23 cellular contexts compared by ENCODE assay signal in genomic region chr10:3245395-3245794, GRCh38.
DNase-seq lines count a peak whose midpoint lies in the region; TF ChIP-seq lines count a peak whose summit lies in the region.
"Had no signal": no experiment of that assay in that cellular context is flagged by ENCODE, and none has a peak within 500 bp of the region (broad histone marks: within the 10 kb centered on the region; RNA-seq: fewer than 3 reads in every experiment).

No MANE protein-coding gene starts in this region.

- no peak overlapping the region for H2BK120ac ChIP-seq in mesenchymal stem cell (ENCODE audit: low read depth, low read length)

- peaks cover 4% of the 10 kb centered on the region for H3K4me1 ChIP-seq in mesenchymal stem cell (ENCODE audit: control insufficient read depth, insufficient read depth, low read depth, low read length)
- H3K4me1 ChIP-seq: BE2C had no signal

- H3K4ac ChIP-seq in mesenchymal stem cell (ENCODE audit: low read depth in 1 of 2, low read length in 2 of 2), result peak overlapping the region in 1 of 2 experiments; percentile 80

- WGBS in mesenchymal stem cell, result 96% methylated on average over 11 of the region's 11 CpGs

- peak overlapping the region; percentile 79 for H2AK5ac ChIP-seq in mesenchymal stem cell (ENCODE audit: low read length, severe bottlenecking)

- H3K9me3 Mint-ChIP-seq in chondrocyte (ENCODE audit: low read depth), result no peaks in the 10 kb centered on the region
- H3K9me3 Mint-ChIP-seq: CD4-positive, alpha-beta memory T cell; CD4-positive, CD25-positive, alpha-beta regulatory T cell; CD8-positive, alpha-beta memory T cell had no signal

- no peak overlapping the region for H3K4me2 ChIP-seq in mesenchymal stem cell (ENCODE audit: low read length, poor library complexity, severe bottlenecking)
- H3K4me2 ChIP-seq: BLaER1 had no signal

- no peak overlapping the region for H3K4me3 ChIP-seq in mesenchymal stem cell (ENCODE audit: insufficient read depth in 1 of 2, low read depth in 1 of 2, low read length in 2 of 2)
- H3K4me3 ChIP-seq: BLaER1, GM12878 had no signal

- H4K8ac ChIP-seq in mesenchymal stem cell (ENCODE audit: low read length), result peak overlapping the region; percentile 43

- H3K9ac ChIP-seq in mesenchymal stem cell (ENCODE audit: low read length), result no peak overlapping the region
- H3K9ac ChIP-seq: BLaER1 had no signal

- no peak overlapping the region for H4K91ac ChIP-seq in mesenchymal stem cell (ENCODE audit: low read length)

- H3K9me3 ChIP-seq in mesenchymal stem cell (ENCODE audit: control insufficient read depth, low read length), result no peaks in the 10 kb centered on the region
- H3K9me3 ChIP-seq: BE2C, BLaER1 had no signal

- H2BK15ac ChIP-seq in mesenchymal stem cell (ENCODE audit: low read depth, poor library complexity, severe bottlenecking), result peak overlapping the region; percentile 49

- peak overlapping the region; percentile 11 to 43 for H2BK12ac ChIP-seq in mesenchymal stem cell (ENCODE audit: low read length in 2 of 2)

- H3K27me3 Mint-ChIP-seq in chondrocyte (ENCODE audit: low read depth), result no peaks in the 10 kb centered on the region

- H3K79me1 ChIP-seq in mesenchymal stem cell (replicated peaks; ENCODE audit: low read length, poor library complexity, severe bottlenecking), result no peaks in the 10 kb centered on the region

- no peak for TF ChIP-seq CTCF in chondrocyte (IDR thresholded peaks at IDR 0.05)

- no peak overlapping the region for H3K23ac ChIP-seq in mesenchymal stem cell (ENCODE audit: low read length in 2 of 2)

- H3K27me3 ChIP-seq in mesenchymal stem cell (ENCODE audit: control insufficient read depth in 1 of 2, insufficient read depth in 1 of 2, low read length in 2 of 2), result no peaks in the 10 kb centered on the region
- H3K27me3 ChIP-seq: BE2C had no signal

- H2AFZ ChIP-seq in mesenchymal stem cell (ENCODE audit: low read depth, low read length), result no peak overlapping the region

- H2BK5ac ChIP-seq in mesenchymal stem cell (ENCODE audit: low read depth, low read length, poor library complexity, severe bottlenecking), result no peak overlapping the region

- H3K18ac ChIP-seq in mesenchymal stem cell (ENCODE audit: low read depth in 1 of 2, low read length in 2 of 2), result peak overlapping the region; percentile 23 to 67

- H3K4me1 Mint-ChIP-seq in chondrocyte (ENCODE audit: low read depth), result peaks cover 21% of the 10 kb centered on the region
- H3K4me1 Mint-ChIP-seq: CD4-positive, alpha-beta memory T cell; CD8-positive, alpha-beta memory T cell had no signal

- H3K36me3 Mint-ChIP-seq in chondrocyte (ENCODE audit: low read depth), result no peaks in the 10 kb centered on the region
- H3K36me3 Mint-ChIP-seq: CD14-positive monocyte; CD4-positive, alpha-beta memory T cell; CD4-positive, CD25-positive, alpha-beta regulatory T cell; CD8-positive, alpha-beta memory T cell had no signal

- no peaks in the 10 kb centered on the region for H3K36me3 ChIP-seq in mesenchymal stem cell (ENCODE audit: control insufficient read depth in 1 of 2, insufficient read depth in 2 of 2, low read depth in 1 of 2, low read length in 2 of 2)
- H3K36me3 ChIP-seq: BE2C, BLaER1 had no signal

- H3K14ac ChIP-seq in mesenchymal stem cell (ENCODE audit: low read length in 2 of 2), result no peak overlapping the region

- DNase-seq in chondrocyte (ENCODE audit: low spot score) (no peak), mesenchymal stem cell (no peak), ecto neural progenitor cell (ENCODE audit: low spot score) (no peak)
- no peak for DNase-seq in activated CD4-positive, CD25-positive, alpha-beta regulatory T cell (lab: John Stamatoyannopoulos, UW)
- no peak for DNase-seq in stimulated activated CD4-positive, alpha-beta T cell treated with anti-CD3 and anti-CD28 coated beads, Interleukin-1b, Interleukin-23, amount 100 ng/mL, for 48 hours
- DNase-seq: 8988T; ACHN; BE2C; C1 segment of cervical spinal cord; CD4-positive, alpha-beta memory T cell; CD4-positive, CD25-positive, alpha-beta regulatory T cell; CD8-positive, alpha-beta memory T cell; COR-L47; DMS 273 treated with DMSO at 0.1 percent for 48 hours; DMS153; DMS53; DMS79; DND-41; EL; GDM1 had no signal

- H3K4me3 Mint-ChIP-seq in chondrocyte (ENCODE audit: unreplicated experiment), result no peak overlapping the region
- H3K4me3 Mint-ChIP-seq: CD14-positive monocyte; CD4-positive, alpha-beta memory T cell; CD4-positive, CD25-positive, alpha-beta regulatory T cell; CD8-positive, alpha-beta memory T cell had no signal

- H3K27ac Mint-ChIP-seq in chondrocyte (ENCODE audit: unreplicated experiment), result peak overlapping the region; percentile 22
- H3K27ac Mint-ChIP-seq: CD14-positive monocyte; CD4-positive, alpha-beta memory T cell; CD4-positive, CD25-positive, alpha-beta regulatory T cell; CD8-positive, alpha-beta memory T cell had no signal

- no peak overlapping the region for H3K27ac ChIP-seq in mesenchymal stem cell (ENCODE audit: low read length, poor library complexity, severe bottlenecking)
- H3K27ac ChIP-seq: BLaER1 had no signal
